ENCODE assay signal across 13 cellular contexts in the genomic region with DNA sequence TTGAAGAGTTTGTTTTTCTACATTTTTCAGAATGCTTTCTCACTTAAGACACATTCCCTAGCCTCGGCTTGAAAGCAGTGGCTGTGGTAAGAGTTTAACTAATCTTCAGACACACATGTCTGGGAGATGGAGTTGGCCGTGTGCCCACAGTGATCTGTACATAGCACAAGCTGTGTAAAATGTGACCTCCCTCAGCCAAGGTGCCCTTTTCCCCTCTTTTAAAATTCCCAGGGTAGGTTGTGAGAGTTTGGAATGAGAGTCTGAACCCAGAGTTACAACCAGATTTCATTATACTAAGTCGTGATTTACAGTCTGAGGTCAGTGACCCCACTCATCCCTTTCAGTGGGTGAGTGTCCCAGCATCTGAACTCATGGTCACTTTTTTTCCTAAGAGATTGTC. TPM values are rescaled to one million over a fixed set of nuclear protein-coding genes. Genes with fewer than 3 reads are reported as not detected.
DNase-seq lines count a peak whose midpoint lies in the region; ATAC-seq and TF ChIP-seq lines count a peak whose summit lies in the region.
"Had no signal": no experiment of that assay in that cellular context is flagged by ENCODE, and none has a peak within 500 bp of the region (broad histone marks: within the 10 kb centered on the region; RNA-seq: fewer than 3 reads in every experiment).

No MANE protein-coding gene starts in this region.

- H3K4me1 Mint-ChIP-seq in activated T-cell treated with anti-CD3 and anti-CD28 coated beads, Interleukin-2, amount 50 U/mL, for 72 hours (ENCODE audit: low read depth): peaks cover 22% of the 10 kb centered on the region
- peaks cover 21% of the 10 kb centered on the region for H3K4me1 Mint-ChIP-seq in activated T-cell treated with anti-CD3 and anti-CD28 coated beads, Interleukin-2, amount 50 U/mL, for 4 hours (ENCODE audit: low read depth)
- H3K4me1 Mint-ChIP-seq in Calu3 (ENCODE audit: low read depth, unreplicated experiment) (peaks cover 9% of the 10 kb centered on the region), T-cell (peaks cover 29 to 34% (median 30%) of the 10 kb centered on the region in 3 donors)

- H3K27ac Mint-ChIP-seq in activated T-cell treated with anti-CD3 and anti-CD28 coated beads, Interleukin-2, amount 50 U/mL, for 72 hours: peak overlapping the region; percentile 30
- H3K27ac Mint-ChIP-seq in Calu3 (ENCODE audit: unreplicated experiment): no peak overlapping the region
- H3K27ac Mint-ChIP-seq in T-cell: peak overlapping the region in 1 of 2 donors; percentile 84

- H3K9me3 ChIP-seq in adipocyte (ENCODE audit: control insufficient read depth, low read length): no peaks in the 10 kb centered on the region
- no peaks in the 10 kb centered on the region for H3K9me3 ChIP-seq in heart left ventricle
- H3K9me3 ChIP-seq in sigmoid colon: no peaks in the 10 kb centered on the region
- H3K9me3 ChIP-seq: BLaER1 had no signal

- no peaks in the 10 kb centered on the region for H3K27me3 Mint-ChIP-seq in activated T-cell treated with anti-CD3 and anti-CD28 coated beads, Interleukin-2, amount 50 U/mL, for 72 hours (ENCODE audit: low read depth)
- no peaks in the 10 kb centered on the region for H3K27me3 Mint-ChIP-seq in activated T-cell treated with anti-CD3 and anti-CD28 coated beads, Interleukin-2, amount 50 U/mL, for 4 hours (ENCODE audit: low read depth)
- H3K27me3 Mint-ChIP-seq in Calu3 (ENCODE audit: unreplicated experiment): peaks cover 12% of the 10 kb centered on the region
- H3K27me3 Mint-ChIP-seq in T-cell: no peaks in the 10 kb centered on the region
- H3K27me3 Mint-ChIP-seq: effector memory CD8-positive, alpha-beta T cell had no signal

- intact Hi-C loops in heart left ventricle (cut with DNase I): no loop called here
- intact Hi-C loops in sigmoid colon (cut with DNase I): no loop called here
- intact Hi-C loops in Calu3 (cut with micrococcal nuclease; ENCODE audit: unreplicated experiment): no loop called here

- no TSS peak for BruUV-seq in Calu3 (replicated peaks; lab: Mats Ljungman, UMichigan)

- no peak overlapping the region for H3K27ac ChIP-seq in heart left ventricle
- peak overlapping the region in 1 of 4 donors; percentile 22 for H3K27ac ChIP-seq in sigmoid colon
- H3K27ac ChIP-seq: BLaER1 had no signal

- no peak for TF ChIP-seq POLR2A in heart left ventricle (IDR thresholded peaks at IDR 0.05)
- no peak for TF ChIP-seq POLR2A in sigmoid colon (IDR thresholded peaks at IDR 0.05)

- CTCF ChIA-PET in Calu3 (lab: Charles Lee): no interaction called here
- CTCF ChIA-PET in T-cell (lab: Charles Lee): no interaction called here

- H3K4me3 Mint-ChIP-seq in activated T-cell treated with anti-CD3 and anti-CD28 coated beads, Interleukin-2, amount 50 U/mL, for 72 hours: no peak overlapping the region
- H3K4me3 Mint-ChIP-seq in activated T-cell treated with anti-CD3 and anti-CD28 coated beads, Interleukin-2, amount 50 U/mL, for 4 hours: no peak overlapping the region
- H3K4me3 Mint-ChIP-seq in Calu3 (ENCODE audit: low read depth, unreplicated experiment): no peak overlapping the region
- H3K4me3 Mint-ChIP-seq in T-cell: no peak overlapping the region
- H3K4me3 Mint-ChIP-seq: effector memory CD8-positive, alpha-beta T cell had no signal

- H3K9me3 Mint-ChIP-seq in activated T-cell treated with anti-CD3 and anti-CD28 coated beads, Interleukin-2, amount 50 U/mL, for 72 hours: no peaks in the 10 kb centered on the region
- H3K9me3 Mint-ChIP-seq in activated T-cell treated with anti-CD3 and anti-CD28 coated beads, Interleukin-2, amount 50 U/mL, for 4 hours: no peaks in the 10 kb centered on the region
- H3K9me3 Mint-ChIP-seq in Calu3 (ENCODE audit: low read depth, unreplicated experiment) (no peaks in the 10 kb centered on the region), T-cell (no peaks in the 10 kb centered on the region)
- H3K9me3 Mint-ChIP-seq: effector memory CD8-positive, alpha-beta T cell had no signal

- H3K27me3 ChIP-seq in adipocyte (replicated peaks; ENCODE audit: control insufficient read depth, insufficient read depth, low read length) (no peaks in the 10 kb centered on the region), heart left ventricle (no peaks in the 10 kb centered on the region), sigmoid colon (no peaks in the 10 kb centered on the region)
- H3K27me3 ChIP-seq: BLaER1 had no signal

- 18 to 38% (median 32%) methylated on average over 3 of the region's 3 CpGs for WGBS in heart left ventricle, 4 donors
- 31 to 69% methylated on average over 3 of the region's 3 CpGs for WGBS in sigmoid colon, 2 donors

- POLR2A ChIA-PET in T-cell (lab: Charles Lee): no interaction called here

- H3K4me3 ChIP-seq in adipocyte (ENCODE audit: low read length): peak overlapping the region; percentile 53
- no peak overlapping the region for H3K4me3 ChIP-seq in heart left ventricle
- no peak overlapping the region for H3K4me3 ChIP-seq in sigmoid colon
- H3K4me3 ChIP-seq: BLaER1 had no signal

- TF ChIP-seq EP300 in sigmoid colon (IDR thresholded peaks at IDR 0.05): no peak

- no peak for ATAC-seq in activated T-cell treated with anti-CD3 and anti-CD28 coated beads, Interleukin-2, amount 50 U/mL, for 72 hours (replicated peaks in 1 of 2)
- ATAC-seq in activated T-cell treated with anti-CD3 and anti-CD28 coated beads, Interleukin-2, amount 50 U/mL, for 4 hours: no peak
- ATAC-seq in heart left ventricle: peak in 2 of 4 donors; percentile 43 to 53
- no peak for ATAC-seq in T-cell (replicated peaks in 1 of 4)
- ATAC-seq: effector memory CD8-positive, alpha-beta T cell; HCT116; PC-3 had no signal

- peaks cover 12 to 41% of the 10 kb centered on the region in 2 donors for H3K36me3 Mint-ChIP-seq in activated T-cell treated with anti-CD3 and anti-CD28 coated beads, Interleukin-2, amount 50 U/mL, for 72 hours (ENCODE audit: insufficient read depth in 2 of 2)
- peaks cover 56% of the 10 kb centered on the region for H3K36me3 Mint-ChIP-seq in activated T-cell treated with anti-CD3 and anti-CD28 coated beads, Interleukin-2, amount 50 U/mL, for 4 hours (ENCODE audit: insufficient read depth)
- no peaks in the 10 kb centered on the region for H3K36me3 Mint-ChIP-seq in Calu3 (ENCODE audit: insufficient read depth, unreplicated experiment)
- peaks cover 80% of the 10 kb centered on the region for H3K36me3 Mint-ChIP-seq in T-cell

- TF ChIP-seq CTCF in heart left ventricle (IDR thresholded peaks at IDR 0.05) (no peak), sigmoid colon (IDR thresholded peaks at IDR 0.05) (no peak), Calu3 (IDR thresholded peaks at IDR 0.05; ENCODE audit: unreplicated experiment) (no peak)

- H3K36me3 ChIP-seq in adipocyte (ENCODE audit: control insufficient read depth, insufficient read depth, low read length, severe bottlenecking): no peaks in the 10 kb centered on the region
- peaks cover 0 to 95% (median 0%) of the 10 kb centered on the region in 9 donors for H3K36me3 ChIP-seq in heart left ventricle
- no peaks in the 10 kb centered on the region for H3K36me3 ChIP-seq in sigmoid colon

- H3K4me1 ChIP-seq in adipocyte (ENCODE audit: control insufficient read depth, insufficient read depth, low read length) (peaks cover 27% of the 10 kb centered on the region), heart left ventricle (peaks cover 0 to 13% (median 0%) of the 10 kb centered on the region in 12 donors), sigmoid colon (peaks cover 0 to 11% (median 4%) of the 10 kb centered on the region in 4 donors)
- H3K4me1 ChIP-seq: BLaER1 had no signal

- H3K9ac ChIP-seq in adipocyte (ENCODE audit: low read length): peak overlapping the region; percentile 33
- H3K9ac ChIP-seq: BLaER1 had no signal

- no peak for DNase-seq in activated T-cell treated with anti-CD3 and anti-CD28 coated beads, Interleukin-2, amount 50 U/mL, for 72 hours
- no peak for DNase-seq in activated T-cell treated with anti-CD3 and anti-CD28 coated beads, Interleukin-2, amount 50 U/mL, for 4 hours
- DNase-seq in adipocyte (ENCODE audit: low read depth) (peak; percentile 23), heart left ventricle (peak in 4 of 5 donors; percentile 28 to 73 (median 44)), sigmoid colon (peak; percentile 66), dedifferentiated amniotic fluid mesenchymal stem cell (ENCODE audit: extremely low spot score) (no peak), Calu3 (no peak), T-cell (no peak)
- DNase-seq: effector memory CD8-positive, alpha-beta T cell; occipital lobe; PC-3 had no signal

RNA-seq across cellular contexts. Expression of a gene that starts 59.5 kb away (rescaled TPM):
- 1 to 10 TPM; 6.2 to 6.7 TPM for total RNA-seq in activated T-cell treated with anti-CD3 and anti-CD28 coated beads, Interleukin-2, amount 50 U/mL, for 72 hours
- total RNA-seq in activated T-cell treated with anti-CD3 and anti-CD28 coated beads, Interleukin-2, amount 50 U/mL, for 4 hours: 1 to 10 TPM in 2 of 3 donors, under 1 TPM in 1; 0.87 to 9.3 (median 3.6) TPM
- total RNA-seq in heart left ventricle (100 to 1,000 TPM in 7 of 9 donors, 10 to 100 TPM in 2; 74.9 to 242 (median 121) TPM), sigmoid colon (100 to 1,000 TPM in 1 of 4 donors, 10 to 100 TPM in 3; 67.8 to 127 (median 91.0) TPM), Calu3 (2022) (12.3 and 16.3 TPM in 2 replicates), T-cell (10 to 100 TPM in 4 of 5 donors, 1 to 10 TPM in 1; 5.3 to 30.3 (median 14.1) TPM)
- polyA plus RNA-seq in heart left ventricle (10 to 100 TPM; 53.6 to 92.0 TPM), sigmoid colon (10 to 100 TPM; 11.5 to 21.0 (median 15.0) TPM)

Comparison
In these comparisons a context has a peak if more than half of its experiments do, and no peak if none do; other contexts are left out.
1. DNase-seq: peak in adipocyte (single experiment), heart left ventricle (4 of 5) and sigmoid colon (single experiment); none in activated T-cell treated with anti-CD3 and anti-CD28 coated beads, Interleukin-2, amount 50 U/mL, for 72 hours (0 of 2), activated T-cell treated with anti-CD3 and anti-CD28 coated beads, Interleukin-2, amount 50 U/mL, for 4 hours (single experiment), dedifferentiated amniotic fluid mesenchymal stem cell (single experiment), Calu3 (single experiment) and T-cell (0 of 34).